ENCODE assay signal across 23 cellular contexts in the genomic region with DNA sequence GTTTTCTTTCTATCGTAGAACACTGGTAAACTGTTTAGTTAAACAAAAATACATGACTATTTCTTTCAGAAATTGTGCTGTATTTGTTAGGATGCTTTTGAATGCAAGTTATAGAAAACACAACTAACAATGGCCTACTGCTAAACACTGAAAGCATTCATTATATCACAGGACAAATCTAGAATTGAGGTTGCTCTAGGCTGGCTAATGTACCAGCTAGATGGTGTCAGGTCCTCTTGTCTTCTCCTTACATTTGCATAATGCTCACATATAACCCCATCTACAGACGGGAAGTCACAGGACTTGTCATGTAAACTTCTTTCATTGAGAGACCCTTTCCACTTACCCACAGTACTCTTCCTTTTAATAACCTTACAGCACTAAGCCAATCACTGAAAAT.
"Had no signal": no experiment of that assay in that cellular context is flagged by ENCODE, and none has a peak within 500 bp of the region (broad histone marks: within the 10 kb centered on the region; RNA-seq: fewer than 3 reads in every experiment).

No MANE protein-coding gene starts in this region.

- DNase-seq: activated CD4-positive, alpha-beta T cell treated with anti-CD3 and anti-CD28 coated beads for 4 hours; activated CD4-positive, alpha-beta T cell treated with anti-CD3 and anti-CD28 coated beads, Interleukin-2, amount 50 U/mL, for 4 hours; activated naive CD4-positive, alpha-beta T cell; activated T-cell treated with anti-CD3 and anti-CD28 coated beads for 4 hours; activated T-cell treated with anti-CD3 and anti-CD28 coated beads, Interleukin-2, amount 50 U/mL, for 72 hours; colonic mucosa; effector memory CD4-positive, alpha-beta T cell; heart left ventricle; hypothalamus; immature natural killer cell; lower lobe of right lung; mesendoderm; mucosa of descending colon; retina; sigmoid colon; small intestine; stimulated activated CD4-positive, alpha-beta T cell treated with anti-CD3 and anti-CD28 coated beads, Interleukin-4, amount 100 ng/mL, for 24 hours; tibial artery had no signal

- H3K9me3 ChIP-seq: colonic mucosa, heart left ventricle, lower lobe of right lung, mucosa of descending colon, sigmoid colon, tibial artery had no signal

- H3K36me3 ChIP-seq: colonic mucosa, heart left ventricle, lower lobe of right lung, sigmoid colon, tibial artery had no signal

- H3K27ac ChIP-seq: colonic mucosa, heart left ventricle, lower lobe of right lung, sigmoid colon, tibial artery, VCaP had no signal

- H3K4me3 ChIP-seq: colonic mucosa, heart left ventricle, lower lobe of right lung, mucosa of descending colon, sigmoid colon, tibial artery had no signal

- ATAC-seq: activated naive CD4-positive, alpha-beta T cell treated with anti-CD3 and anti-CD28 coated beads, Interleukin-2, amount 50 U/mL, for 72 hours; activated T-cell treated with anti-CD3 and anti-CD28 coated beads, Interleukin-2, amount 50 U/mL, for 72 hours; heart left ventricle; left lobe of liver; lower lobe of right lung; mucosa of descending colon; natural killer cell treated with Interleukin-12 subunit alpha and Interleukin-12 subunit beta and Interleukin-15 and Interleukin-18, amount 100 ng/mL, for 72 hours; stimulated activated effector memory CD8-positive, alpha-beta T cell treated with anti-CD3 and anti-CD28 coated beads, Interleukin-12 subunit alpha, Interleukin-12 subunit beta, amount 100 ng/mL, for 72 hours had no signal

- H3K27me3 ChIP-seq: colonic mucosa, heart left ventricle, sigmoid colon, tibial artery had no signal

- H3K4me1 ChIP-seq: colonic mucosa, heart left ventricle, lower lobe of right lung, sigmoid colon, tibial artery had no signal
